21 cellular contexts compared by ENCODE assay signal in genomic region chr5:91538179-91538578, GRCh38.
"Had no signal": no experiment of that assay in that cellular context is flagged by ENCODE, and none has a peak within 500 bp of the region (broad histone marks: within the 10 kb centered on the region; RNA-seq: fewer than 3 reads in every experiment).

No MANE protein-coding gene starts in this region.

- H3K4me1 ChIP-seq: SJSA1 had no signal

- DNase-seq: IMR-90, Karpas-422, KG1, MG63, NCI-H1092, NCI-H1105 treated with DMSO at 0.1 percent for 48 hours, NCI-H1417 treated with DMSO at 0.1 percent for 48 hours, NCI-H146, NCI-H187 treated with DMSO at 0.1 percent for 48 hours, NCI-H2029 treated with DMSO at 0.1 percent for 48 hours, NCI-H226, NCI-H446, NCI-H510A, NCI-H524 treated with DMSO at 0.1 percent for 48 hours, NCI-H69, NCI-H774, Right ventricle myocardium superior, RPMI8226, SIG-M5, SK-N-SH had no signal

- H3K27me3 ChIP-seq: MG63, SJSA1 had no signal

- H3K9ac ChIP-seq: SK-N-SH had no signal

- H3K36me3 ChIP-seq: MG63, SJSA1 had no signal

- H3K27ac ChIP-seq: SJSA1 had no signal

- H3K4me3 ChIP-seq: MG63, SJSA1 had no signal

- H3K9me3 ChIP-seq: MG63, SJSA1, SK-N-SH had no signal
